In the genomic region with DNA sequence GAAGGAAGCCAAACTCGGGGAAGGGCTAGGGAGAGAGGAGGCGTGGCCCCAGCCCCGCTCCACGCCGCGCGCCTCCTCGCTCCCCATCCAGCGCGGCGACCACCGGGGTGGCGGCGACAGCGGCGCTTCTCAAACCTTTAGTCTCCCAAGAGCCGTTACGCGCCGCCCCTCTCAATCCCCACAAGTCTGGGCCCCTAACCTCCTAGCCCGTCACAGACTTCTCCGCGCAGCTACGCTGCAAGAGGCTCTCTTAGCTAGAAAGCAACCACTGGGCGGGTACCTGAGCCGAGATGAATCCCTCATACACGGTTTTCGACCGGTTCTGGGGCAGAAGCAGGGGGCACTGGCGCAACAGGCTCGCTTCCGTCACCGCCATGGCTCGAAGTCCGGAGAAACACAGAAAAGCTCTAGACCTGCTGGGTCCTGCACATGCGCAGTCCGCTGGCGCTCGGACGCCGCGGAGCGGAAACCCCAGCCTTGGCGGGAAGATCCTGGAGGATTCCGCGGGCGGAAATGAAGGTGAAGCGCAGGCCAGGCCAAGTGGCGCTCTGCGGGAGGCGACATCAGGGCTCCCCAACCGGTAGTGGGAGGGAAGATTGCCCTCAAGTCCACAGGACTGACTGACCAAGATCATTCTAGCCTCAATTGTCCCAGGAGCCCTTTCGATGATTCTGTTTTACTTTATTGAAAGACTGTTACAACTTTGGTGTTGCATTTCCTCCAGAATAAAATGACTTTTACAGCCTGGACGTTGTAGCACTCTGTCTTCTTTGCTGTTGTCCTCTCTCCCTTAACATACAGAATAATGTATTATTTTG, we compare ENCODE assay signal across 8 cellular contexts. TPM values are rescaled to one million over a fixed set of nuclear protein-coding genes. Genes with fewer than 3 reads are reported as not detected.
DNase-seq lines count a peak whose midpoint lies in the region; ATAC-seq, FAIRE-seq and TF ChIP-seq lines count a peak whose summit lies in the region.

Gene FANCL, minus strand, starts transcription at position 388 of the 818 bp plus-strand sequence. Its CDS starts 12 bp downstream, at position 376.

- H3K4me3 ChIP-seq in WERI-Rb-1 (ENCODE audit: low read depth, low read length) (peak within 1 kb of the TSS; percentile 93), bronchial epithelial cell (ENCODE audit: low read depth, low read length) (peak within 1 kb of the TSS; percentile 91), small intestine (ENCODE audit: low read depth in 1 of 2, low read length in 2 of 2) (peak within 1 kb of the TSS; percentile 76 to 78)

- TF ChIP-seq CTCF in WERI-Rb-1 (IDR thresholded peaks at IDR 0.05; ENCODE audit: low read depth, low read length) = no peak
- TF ChIP-seq CTCF in bronchial epithelial cell (IDR thresholded peaks at IDR 0.05; ENCODE audit: insufficient read depth, low read length, severe bottlenecking) = no peak

- FAIRE-seq in bronchial epithelial cell (lab: Jason Lieb, UNC) (no peak), small intestine (lab: Jason Lieb, UNC) (no peak)

- H3K9me3 ChIP-seq in WERI-Rb-1 (ENCODE audit: severe bottlenecking) = peaks cover 5% of the 10 kb centered on the region
- no peaks in the 10 kb centered on the region for H3K9me3 ChIP-seq in small intestine (ENCODE audit: control insufficient read depth, low read depth)

- H3K36me3 ChIP-seq in WERI-Rb-1 (peaks cover 10% of the 10 kb centered on the region), bronchial epithelial cell (ENCODE audit: control insufficient read depth, insufficient read depth, low read length) (no peaks in the 10 kb centered on the region), small intestine (ENCODE audit: control insufficient read depth in 2 of 2, insufficient read depth in 2 of 2, low read length in 2 of 2) (no peaks in the 10 kb centered on the region)

- WGBS in small intestine, 3 donors = 1% methylated on average over 52 to 54 of the region's 54 CpGs

- H3K27ac ChIP-seq in WERI-Rb-1 (peak within 1 kb of the TSS; percentile 98), small intestine (ENCODE audit: low read depth in 1 of 2, low read length in 1 of 2) (peak within 1 kb of the TSS; percentile 69 to 95)

- H3K4me1 ChIP-seq in small intestine (ENCODE audit: control insufficient read depth in 2 of 2, insufficient read depth in 1 of 2, low read depth in 1 of 2, low read length in 1 of 2) = peaks cover 2 to 3% of the 10 kb centered on the region in 2 donors

- ATAC-seq in GM18907 (IDR thresholded peaks at IDR 0.05; ENCODE audit: unreplicated experiment) = peak; percentile 86
- ATAC-seq in HG03139 (IDR thresholded peaks at IDR 0.05; ENCODE audit: unreplicated experiment) = peak; percentile 71

- peak; percentile 97 for DNase-seq in AG08395 (ENCODE audit: low spot score)
- DNase-seq in NCI-H2196 treated with DMSO at 0.1 percent for 48 hours (lab: John Stamatoyannopoulos, UW; ENCODE audit: unreplicated experiment) = peak; percentile 51
- peak; percentile 98 for DNase-seq in WERI-Rb-1
- DNase-seq in bronchial epithelial cell (ENCODE audit: low read depth) = peak; percentile 76
- peak; percentile 96 for DNase-seq in iPS-NIHi7 (ENCODE audit: extremely low spot score)
- DNase-seq in small intestine = peak; percentile 90

- H3K27me3 ChIP-seq in WERI-Rb-1 (ENCODE audit: insufficient read depth, low read depth, severe bottlenecking) (no peaks in the 10 kb centered on the region), bronchial epithelial cell (ENCODE audit: control insufficient read depth, insufficient read depth, low read length) (no peaks in the 10 kb centered on the region), small intestine (ENCODE audit: control insufficient read depth in 2 of 2, insufficient read depth in 2 of 2, low read length in 2 of 2) (no peaks in the 10 kb centered on the region)

RNA-seq across cellular contexts. Expression of gene FANCL, which starts in this region (rescaled TPM):
- total RNA-seq in bronchial epithelial cell = 10.8 and 14.6 TPM in 2 replicates
- 10 to 100 TPM in 2 of 3 donors, 1 to 10 TPM in 1; 8.6 to 22.4 (median 16.0) TPM for polyA plus RNA-seq in small intestine

Comparison
In these comparisons a context has a peak if more than half of its experiments do, and no peak if none do; other contexts are left out.
1. Peak in every context shown above with its lines: DNase-seq, ATAC-seq, H3K4me3 ChIP-seq and H3K27ac ChIP-seq.